8 cellular contexts compared by ENCODE assay signal in the genomic region with DNA sequence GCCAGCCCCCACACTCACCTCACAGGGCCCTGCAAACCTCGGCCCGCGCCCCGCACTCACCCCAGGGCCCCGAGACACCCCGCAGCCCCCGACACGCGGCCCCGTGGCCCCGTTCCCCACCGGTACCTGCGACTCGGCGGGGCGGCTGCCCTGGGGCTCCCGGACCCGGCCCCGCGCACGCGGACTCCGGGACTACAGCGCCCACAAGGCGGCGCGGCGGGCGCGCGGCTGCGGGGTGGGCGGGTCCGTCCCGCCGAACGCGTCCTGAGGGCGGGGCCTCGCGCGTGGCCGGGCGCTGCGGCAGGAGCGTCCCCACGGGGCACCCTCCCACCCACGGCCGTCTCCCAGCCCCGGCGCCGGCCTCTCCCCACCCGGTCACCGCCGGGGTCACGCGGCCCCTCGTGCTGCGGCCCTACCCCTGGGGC. TPM values are rescaled to one million over a fixed set of nuclear protein-coding genes. Genes with fewer than 3 reads are reported as not detected.
A peak's percentile ranks its signal among the peaks of the same experiment; 100 is the strongest.
DNase-seq lines count a peak whose midpoint lies in the region; ATAC-seq and TF ChIP-seq lines count a peak whose summit lies in the region.

Gene SLC19A1, minus strand, starts transcription at position 199 of the 425 bp plus-strand sequence. CDS start 4,481 bp downstream, outside the sequence.

- H3K4me1 Mint-ChIP-seq in activated T-helper 17 cell treated with anti-CD3 and anti-CD28 coated beads, Interleukin-2, amount 50 U/mL, for 72 hours = no peaks in the 10 kb centered on the region

- H3K27ac Mint-ChIP-seq in activated T-helper 17 cell treated with anti-CD3 and anti-CD28 coated beads, Interleukin-2, amount 50 U/mL, for 72 hours = no peak within 1 kb of the TSS

- H3K27me3 ChIP-seq in Peyer's patch (no peaks in the 10 kb centered on the region), neural cell (ENCODE audit: insufficient read depth, low read depth, low read length) (no peaks in the 10 kb centered on the region)

- peak within 1 kb of the TSS; percentile 77 to 96 (median 85) for H3K4me3 ChIP-seq in Peyer's patch
- H3K4me3 ChIP-seq in foreskin fibroblast (ENCODE audit: low read depth in 1 of 2, low read length in 2 of 2) = peak within 1 kb of the TSS; percentile 48 to 54
- H3K4me3 ChIP-seq in neural cell (ENCODE audit: low read length) = peak within 1 kb of the TSS; percentile 84

- no peak for TF ChIP-seq POLR2A in Peyer's patch (IDR thresholded peaks at IDR 0.05)

- DNase-seq in SIG-M5 treated with dmso at 0.1 percent for 504 hours (lab: John Stamatoyannopoulos, UW; ENCODE audit: unreplicated experiment) (peak; percentile 40), SIG-M5 (lab: John Stamatoyannopoulos, UW) (no peak), Peyer's patch (peak; percentile 69 to 86 (median 84)), foreskin fibroblast (peak; percentile 66 to 90), superior temporal gyrus (ENCODE audit: extremely low spot score) (peak; percentile 55)

- TF ChIP-seq CTCF in Peyer's patch (IDR thresholded peaks at IDR 0.05) (peak; percentile 40 to 82 (median 70)), foreskin fibroblast (IDR thresholded peaks at IDR 0.05; ENCODE audit: low read depth, low read length) (no peak), neural cell (IDR thresholded peaks at IDR 0.05; ENCODE audit: poor library complexity, severe bottlenecking) (peak; percentile 47)

- H3K9ac ChIP-seq in neural cell (ENCODE audit: low read length) = peak within 1 kb of the TSS; percentile 51

- H3K4me3 Mint-ChIP-seq in activated T-helper 17 cell treated with anti-CD3 and anti-CD28 coated beads, Interleukin-2, amount 50 U/mL, for 72 hours = peak within 1 kb of the TSS; percentile 78

- no peaks in the 10 kb centered on the region for H3K27me3 Mint-ChIP-seq in activated T-helper 17 cell treated with anti-CD3 and anti-CD28 coated beads, Interleukin-2, amount 50 U/mL, for 72 hours

- H2AFZ ChIP-seq in neural cell (ENCODE audit: low read depth, low read length) = no peak within 1 kb of the TSS

- H3K9me3 ChIP-seq in Peyer's patch (no peaks in the 10 kb centered on the region), neural cell (ENCODE audit: low read length) (no peaks in the 10 kb centered on the region)

- peaks cover 0 to 30% (median 14%) of the 10 kb centered on the region in 4 donors for H3K4me1 ChIP-seq in Peyer's patch

- TF ChIP-seq RAD21 in neural cell (conservative IDR thresholded peaks at IDR 0.05) = peak; percentile 32

- H3K4me2 ChIP-seq in neural cell (ENCODE audit: low read length) = peak within 1 kb of the TSS; percentile 51

- peak; percentile 56 for ATAC-seq in HG03108 (IDR thresholded peaks at IDR 0.05; ENCODE audit: unreplicated experiment)
- peak; percentile 89 for ATAC-seq in activated T-helper 17 cell treated with anti-CD3 and anti-CD28 coated beads, Interleukin-2, amount 50 U/mL, for 72 hours (replicated peaks)

- H4K20me1 ChIP-seq in neural cell (ENCODE audit: insufficient read depth) = no peaks in the 10 kb centered on the region

- H3K27ac ChIP-seq in Peyer's patch (peak within 1 kb of the TSS; percentile 72 to 92 (median 80)), neural cell (ENCODE audit: low read length) (no peak within 1 kb of the TSS)

- H3K9me2 ChIP-seq in neural cell (ENCODE audit: insufficient read depth, low read length) = no peaks in the 10 kb centered on the region

- H3K79me2 ChIP-seq in neural cell (replicated peaks; ENCODE audit: insufficient read depth, low read length) = no peaks in the 10 kb centered on the region

- peaks cover 8% of the 10 kb centered on the region for H3K36me3 Mint-ChIP-seq in activated T-helper 17 cell treated with anti-CD3 and anti-CD28 coated beads, Interleukin-2, amount 50 U/mL, for 72 hours (ENCODE audit: low read depth)

- no peaks in the 10 kb centered on the region for H3K9me3 Mint-ChIP-seq in activated T-helper 17 cell treated with anti-CD3 and anti-CD28 coated beads, Interleukin-2, amount 50 U/mL, for 72 hours

- H3K36me3 ChIP-seq in Peyer's patch (no peaks in the 10 kb centered on the region), neural cell (ENCODE audit: insufficient read depth, low read length) (no peaks in the 10 kb centered on the region)

- no peaks in the 10 kb centered on the region for H3F3A ChIP-seq in neural cell (ENCODE audit: insufficient read depth, low read length, poor library complexity, severe bottlenecking)

- TF ChIP-seq EP300 in neural cell (conservative IDR thresholded peaks at IDR 0.05; ENCODE audit: poor library complexity, severe bottlenecking) = no peak

TF ChIP-seq in neural cell, 6 proteins besides CTCF, POLR2A, EP300 and RAD21:
- TF ChIP-seq EZH2 (IDR thresholded peaks at IDR 0.05; ENCODE audit: borderline replicate concordance, insufficient read depth, low read length, poor library complexity, severe bottlenecking) (no peak), POLR2AphosphoS5 (IDR thresholded peaks at IDR 0.05) (no peak), MXI1 (conservative IDR thresholded peaks at IDR 0.05; ENCODE audit: poor library complexity, severe bottlenecking) (peak; percentile 15), SMC3 (conservative IDR thresholded peaks at IDR 0.05; ENCODE audit: poor library complexity) (peak; percentile 56)

RNA-seq across cellular contexts. Expression of gene SLC19A1, which starts in this region (rescaled TPM):
- total RNA-seq in Peyer's patch = 10 to 100 TPM; 10.7 to 70.8 (median 30.5) TPM
- total RNA-seq in activated T-helper 17 cell treated with anti-CD3 and anti-CD28 coated beads, Interleukin-2, amount 50 U/mL, for 72 hours = 10 to 100 TPM; 41.4 to 82.2 TPM
- polyA plus RNA-seq in neural cell = 2.9 and 5.6 TPM in 2 replicates
- polyA minus RNA-seq in neural cell = 9.7 and 10.2 TPM in 2 replicates
